Comparison of ENCODE assay signal across 10 cellular contexts in genomic region chr5:179266291-179267070, GRCh38.
DNase-seq lines count a peak whose midpoint lies in the region; ATAC-seq and TF ChIP-seq lines count a peak whose summit lies in the region.
"Had no signal": no experiment of that assay in that cellular context is flagged by ENCODE, and none has a peak within 500 bp of the region (broad histone marks: within the 10 kb centered on the region; RNA-seq: fewer than 3 reads in every experiment).

No MANE protein-coding gene starts in this region.

- H3K9ac ChIP-seq in mucosa of rectum (ENCODE audit: low read depth in 1 of 2, low read length in 2 of 2): no peak overlapping the region

- H3K27me3 ChIP-seq in RWPE2 (ENCODE audit: insufficient read depth, poor library complexity, severe bottlenecking): no peaks in the 10 kb centered on the region
- H3K27me3 ChIP-seq in esophagus muscularis mucosa: no peaks in the 10 kb centered on the region
- no peaks in the 10 kb centered on the region for H3K27me3 ChIP-seq in mucosa of rectum (ENCODE audit: control insufficient read depth in 2 of 2, insufficient read depth in 2 of 2, low read length in 2 of 2)
- no peaks in the 10 kb centered on the region for H3K27me3 ChIP-seq in testis

- no peaks in the 10 kb centered on the region for H3K36me3 ChIP-seq in RWPE2 (ENCODE audit: low read depth)
- no peaks in the 10 kb centered on the region for H3K36me3 ChIP-seq in esophagus muscularis mucosa
- H3K36me3 ChIP-seq in mucosa of rectum (ENCODE audit: control insufficient read depth in 2 of 2, insufficient read depth in 2 of 2, low read length in 2 of 2): no peaks in the 10 kb centered on the region
- no peaks in the 10 kb centered on the region for H3K36me3 ChIP-seq in testis (ENCODE audit: low read depth, missing control alignments)

- TF ChIP-seq CTCF in RWPE2 (IDR thresholded peaks at IDR 0.05; ENCODE audit: poor library complexity, severe bottlenecking) (no peak), esophagus muscularis mucosa (IDR thresholded peaks at IDR 0.05) (no peak), testis (IDR thresholded peaks at IDR 0.05) (no peak)

- no peak overlapping the region for H3K4me3 ChIP-seq in RWPE2 (ENCODE audit: severe bottlenecking)
- no peak overlapping the region for H3K4me3 ChIP-seq in esophagus muscularis mucosa
- no peak overlapping the region for H3K4me3 ChIP-seq in mucosa of rectum (ENCODE audit: low read length in 2 of 2)
- H3K4me3 ChIP-seq in testis: no peak overlapping the region

- TF ChIP-seq EP300 in esophagus muscularis mucosa (IDR thresholded peaks at IDR 0.05): no peak

- H3K4me1 ChIP-seq in RWPE2 (ENCODE audit: insufficient read depth, poor library complexity, severe bottlenecking) (no peaks in the 10 kb centered on the region), esophagus muscularis mucosa (peaks cover 31 to 67% (median 58%) of the 10 kb centered on the region in 4 donors), mucosa of rectum (ENCODE audit: control insufficient read depth in 2 of 2, insufficient read depth in 2 of 2, low read length in 2 of 2) (peaks cover 3 to 6% of the 10 kb centered on the region in 2 donors), testis (peaks cover 64% of the 10 kb centered on the region)

- TF ChIP-seq POLR2A in esophagus muscularis mucosa (IDR thresholded peaks at IDR 0.05; ENCODE audit: low read depth): no peak
- no peak for TF ChIP-seq POLR2A in testis (IDR thresholded peaks at IDR 0.05)

- H3K27ac ChIP-seq in RWPE2 (ENCODE audit: poor library complexity, severe bottlenecking) (no peak overlapping the region), esophagus muscularis mucosa (replicated peaks in 1 of 4) (peak overlapping the region; percentile 77 to 81 (median 80)), mucosa of rectum (ENCODE audit: low read depth in 2 of 2, low read length in 2 of 2) (peak overlapping the region; percentile 56 to 65), testis (peak overlapping the region in 1 of 2 donors; percentile 44), substantia nigra (ENCODE audit: low read depth, low read length, poor library complexity, severe bottlenecking) (no peak overlapping the region)

- 78% methylated on average over 6 of the region's 13 CpGs for WGBS in esophagus muscularis mucosa
- 77 to 78% methylated on average over 10 to 13 of the region's 13 CpGs for WGBS in testis, 2 donors

- DNase-seq in RWPE2 (ENCODE audit: low spot score) (peak; percentile 61), esophagus muscularis mucosa (ENCODE audit: extremely low spot score) (no peak), testis (peak; percentile 79), OCI-M2 (lab: John Stamatoyannopoulos, UW; ENCODE audit: unreplicated experiment) (no peak), dedifferentiated amniotic fluid mesenchymal stem cell (ENCODE audit: extremely low spot score) (no peak), substantia nigra (lab: John Stamatoyannopoulos, UW) (no peak)
- DNase-seq: NCI-H2081 treated with DMSO at 0.1 percent for 48 hours had no signal

- H3K9me3 ChIP-seq in RWPE2 (ENCODE audit: severe bottlenecking) (peaks cover 10% of the 10 kb centered on the region), esophagus muscularis mucosa (no peaks in the 10 kb centered on the region), mucosa of rectum (ENCODE audit: control insufficient read depth in 2 of 2, low read length in 2 of 2) (no peaks in the 10 kb centered on the region), testis (no peaks in the 10 kb centered on the region)

- intact Hi-C loops in esophagus muscularis mucosa (cut with DNase I) (loop anchor here (5.0 kb wide), 1 partner anchor 81 kb away; the partner anchor contains the start of gene ADAMTS2), testis (cut with DNase I; ENCODE audit: low total_unique reads) (no loop called here)

- no peak for ATAC-seq in RWPE2 (ENCODE audit: low read depth)
- ATAC-seq in HG02763 (IDR thresholded peaks at IDR 0.05; ENCODE audit: unreplicated experiment): no peak
- ATAC-seq: HCT116 had no signal

Comparison
In these comparisons a context has a peak if more than half of its experiments do, and no peak if none do; other contexts are left out.
1. DNase-seq: peak in RWPE2 (single experiment) and testis (single experiment); none in esophagus muscularis mucosa (single experiment), OCI-M2 (single experiment), dedifferentiated amniotic fluid mesenchymal stem cell (single experiment) and substantia nigra (0 of 49).
2. H3K27ac ChIP-seq: peak in esophagus muscularis mucosa (4 of 4) and mucosa of rectum (2 of 2); none in RWPE2 (single experiment) and substantia nigra (single experiment).